In genomic region chr20:62824476-62825287, GRCh38 we compare ENCODE assay signal across 9 cellular contexts. TPM values are rescaled to one million over a fixed set of nuclear protein-coding genes. Genes with fewer than 3 reads are reported as not detected.
DNase-seq lines count a peak whose midpoint lies in the region; ATAC-seq and TF ChIP-seq lines count a peak whose summit lies in the region.
"Had no signal": no experiment of that assay in that cellular context is flagged by ENCODE, and none has a peak within 500 bp of the region (broad histone marks: within the 10 kb centered on the region; RNA-seq: fewer than 3 reads in every experiment).

No MANE protein-coding gene starts in this region.

- no peak overlapping the region for H3K4me3 Mint-ChIP-seq in GM23338

- no peak for TF ChIP-seq CTCF in A673 (conservative IDR thresholded peaks at IDR 0.05; ENCODE audit: low read depth, low read length)
- peak; percentile 13 to 42; a peak in 3 of 4 replicates for TF ChIP-seq CTCF in GM23338 (conservative IDR thresholded peaks at IDR 0.05; ENCODE audit: low read depth in 2 of 2)

- no peak overlapping the region for H2AFZ ChIP-seq in GM23338

- intact Hi-C loops in A673 (cut with micrococcal nuclease; ENCODE audit: unreplicated experiment), result loop anchor here (5.0 kb wide), 1 partner anchor 183 kb away; the partner anchor contains the start of gene BHLHE23

- H3K9me3 Mint-ChIP-seq in GM23338, result no peaks in the 10 kb centered on the region
- H3K9me3 Mint-ChIP-seq: activated naive CD4-positive, alpha-beta T cell treated with anti-CD3 and anti-CD28 coated beads, Interleukin-2, amount 50 U/mL, for 72 hours had no signal

- peak overlapping the region; percentile 55; the same call in 1 of the 2 replicates for H3K4me2 ChIP-seq in GM23338

- no peaks in the 10 kb centered on the region; the same call in 1 of the 2 replicates for H3F3A ChIP-seq in GM23338 (replicated peaks; ENCODE audit: low read depth)

- no TSS peak for BruUV-seq in A673 (replicated peaks; lab: Mats Ljungman, UMichigan)

- peak; percentile 52 for ATAC-seq in GM23338
- ATAC-seq in HG03095 (IDR thresholded peaks at IDR 0.05; ENCODE audit: unreplicated experiment), result no peak
- no peak for ATAC-seq in GM18498 (IDR thresholded peaks at IDR 0.05; ENCODE audit: unreplicated experiment)
- ATAC-seq in GM21737 (IDR thresholded peaks at IDR 0.05; ENCODE audit: unreplicated experiment), result no peak

- peaks cover 5% of the 10 kb centered on the region; the same call in 1 of the 2 replicates for H4K20me1 ChIP-seq in GM23338 (replicated peaks; ENCODE audit: insufficient read depth)

- H3K27me3 Mint-ChIP-seq in GM23338 (ENCODE audit: insufficient read depth, low read depth, poor library complexity), result peaks cover 8% of the 10 kb centered on the region

- no peaks in the 10 kb centered on the region for H3K27me3 ChIP-seq in A673 (replicated peaks; ENCODE audit: insufficient read depth, low read depth, low read length, poor library complexity)
- no peaks in the 10 kb centered on the region for H3K27me3 ChIP-seq in GM23338 (ENCODE audit: insufficient read depth)

- no peaks in the 10 kb centered on the region for H3K79me2 ChIP-seq in GM23338 (replicated peaks; ENCODE audit: insufficient read depth)

- DNase-seq in A673 (ENCODE audit: low spot score) (peak; percentile 73), GM23338 (ENCODE audit: low spot score) (peak; percentile 76), OCI-M1 (lab: John Stamatoyannopoulos, UW) (peak; percentile 62), mucosa of gallbladder (ENCODE audit: low spot score) (peak; percentile 46)
- DNase-seq in central memory CD4-positive, alpha-beta T cell, result peak; percentile 58

- H3K9me3 ChIP-seq in A673 (ENCODE audit: low read depth, low read length, poor library complexity, severe bottlenecking), result no peaks in the 10 kb centered on the region

- no peak overlapping the region for H3K27ac Mint-ChIP-seq in GM23338
- H3K27ac Mint-ChIP-seq: activated naive CD4-positive, alpha-beta T cell treated with anti-CD3 and anti-CD28 coated beads, Interleukin-2, amount 50 U/mL, for 72 hours had no signal

- POLR2A ChIA-PET in A673 (lab: Charles Lee; ENCODE audit: low non-redundant PET), result interaction anchor here (0.6 kb wide), 1 partner anchor 22 kb away, joined by 3 read pairs; no protein-coding TSS in a partner anchor

- H3K9me2 ChIP-seq in GM23338 (ENCODE audit: insufficient read depth), result no peaks in the 10 kb centered on the region

- H3K4me3 ChIP-seq in A673 (ENCODE audit: low read depth, low read length, poor library complexity, severe bottlenecking) (peak overlapping the region; percentile 20), GM23338 (no peak overlapping the region)

- no peaks in the 10 kb centered on the region for H3K36me3 Mint-ChIP-seq in GM23338 (ENCODE audit: low read depth)
- H3K36me3 Mint-ChIP-seq: activated naive CD4-positive, alpha-beta T cell treated with anti-CD3 and anti-CD28 coated beads, Interleukin-2, amount 50 U/mL, for 72 hours had no signal

- CTCF ChIA-PET in A673 (lab: Charles Lee), result interaction anchor here (0.6 kb wide), 1 partner anchor 10 kb away, joined by 6 read pairs; no protein-coding TSS in a partner anchor

- H3K36me3 ChIP-seq in A673 (ENCODE audit: insufficient read depth, low read length, poor library complexity, severe bottlenecking), result no peaks in the 10 kb centered on the region
- H3K36me3 ChIP-seq in GM23338 (ENCODE audit: insufficient read depth), result no peaks in the 10 kb centered on the region

- no peak overlapping the region for H3K27ac ChIP-seq in A673 (ENCODE audit: low read depth, low read length, poor library complexity, severe bottlenecking)
- H3K27ac ChIP-seq in GM23338 (ENCODE audit: low read depth), result no peak overlapping the region

- H3K4me1 ChIP-seq in A673 (ENCODE audit: insufficient read depth, low read length, poor library complexity, severe bottlenecking), result peaks cover 8% of the 10 kb centered on the region
- H3K4me1 ChIP-seq in GM23338 (ENCODE audit: insufficient read depth), result peaks cover 2% of the 10 kb centered on the region; the same call in 1 of the 2 replicates

- peaks cover 5% of the 10 kb centered on the region; the same call in 2 of the 3 replicates for H3K4me1 Mint-ChIP-seq in GM23338

TF ChIP-seq in GM23338, 12 proteins besides CTCF, POLR2A, EP300 and RAD21:
- TF ChIP-seq EZH2phosphoT487 (IDR thresholded peaks at IDR 0.05; ENCODE audit: unreplicated experiment) (no peak), ETS1 (IDR thresholded peaks at IDR 0.05) (no peak), POLR2AphosphoS5 (IDR thresholded peaks at IDR 0.05; ENCODE audit: low read depth) (no peak), NANOG (IDR thresholded peaks at IDR 0.05; ENCODE audit: borderline replicate concordance) (no peak), STAT1 (IDR thresholded peaks at IDR 0.05; ENCODE audit: unreplicated experiment) (no peak), CREB1 (CRISPR knock-in tag; IDR thresholded peaks at IDR 0.05; ENCODE audit: low read depth) (no peak), ZNF331 (CRISPR knock-in tag; IDR thresholded peaks at IDR 0.05; ENCODE audit: low read depth) (no peak), EZH2 (IDR thresholded peaks at IDR 0.05; ENCODE audit: low read depth, unreplicated experiment) (no peak), REST (IDR thresholded peaks at IDR 0.05; ENCODE audit: unreplicated experiment) (no peak), ZNF114 (CRISPR knock-in tag; IDR thresholded peaks at IDR 0.05) (no peak)
TF ChIP-seq in GM23338: peak in this region for 0.

RNA-seq across cellular contexts. Expression of gene COL9A3, which starts 7.8 kb away (rescaled TPM):
- total RNA-seq in A673 (2021), result 8.4 and 11.7 TPM in 2 replicates
- 110 and 113 TPM in 2 replicates for total RNA-seq in GM23338 (2014; rRNA removed; shearing (Covaris generic))
- 74.9 and 79.4 TPM in 2 replicates for polyA plus RNA-seq in GM23338 (2016; fragmentation: Nextera tagmentation; extraction: Ambion mirVana)
- 3.6 TPM for total RNA-seq in mucosa of gallbladder
- total RNA-seq: activated naive CD4-positive, alpha-beta T cell treated with anti-CD3 and anti-CD28 coated beads, Interleukin-2, amount 50 U/mL, for 72 hours had no signal

RNA-seq across cellular contexts. Expression of gene OGFR, which starts 20.0 kb away (rescaled TPM):
- 46.1 and 47.7 TPM in 2 replicates for total RNA-seq in A673 (2021)
- 48.8 and 50.6 TPM in 2 replicates for total RNA-seq in GM23338 (2014; rRNA removed; shearing (Covaris generic))
- polyA plus RNA-seq in GM23338 (2016; fragmentation: Nextera tagmentation; extraction: Ambion mirVana), result 9.6 and 12.3 TPM in 2 replicates
- 50.8 TPM for total RNA-seq in mucosa of gallbladder

RNA-seq across cellular contexts. Expression of gene MRGBP, which starts 28.4 kb away (rescaled TPM):
- 26.5 and 27.9 TPM in 2 replicates for total RNA-seq in A673 (2021)
- 24.3 and 26.0 TPM in 2 replicates for total RNA-seq in GM23338 (2014; rRNA removed; shearing (Covaris generic))
- polyA plus RNA-seq in GM23338 (2016; fragmentation: Nextera tagmentation; extraction: Ambion mirVana), result 19.7 and 20.9 TPM in 2 replicates
- total RNA-seq in mucosa of gallbladder, result 8.9 TPM

RNA-seq across cellular contexts. Expression of gene TCFL5, which starts 36.9 kb away (rescaled TPM):
- total RNA-seq in A673 (2021) (13.9 and 16.1 TPM in 2 replicates), mucosa of gallbladder (8.2 TPM)
- total RNA-seq in GM23338 (2014; rRNA removed; shearing (Covaris generic)), result 18.8 and 19.3 TPM in 2 replicates
- 5.4 and 5.8 TPM in 2 replicates for polyA plus RNA-seq in GM23338 (2016; fragmentation: Nextera tagmentation; extraction: Ambion mirVana)
